Comparison of ENCODE assay signal across 9 cellular contexts in genomic region chr3:98556164-98557130, GRCh38. TPM values are rescaled to one million over a fixed set of nuclear protein-coding genes. Genes with fewer than 3 reads are reported as not detected.
DNase-seq lines count a peak whose midpoint lies in the region; ATAC-seq and TF ChIP-seq lines count a peak whose summit lies in the region.
"Had no signal": no experiment of that assay in that cellular context is flagged by ENCODE, and none has a peak within 500 bp of the region (broad histone marks: within the 10 kb centered on the region; RNA-seq: fewer than 3 reads in every experiment).

No MANE protein-coding gene starts in this region.

- peaks cover 77% of the 10 kb centered on the region for H3K4me1 Mint-ChIP-seq in activated T-cell treated with anti-CD3 and anti-CD28 coated beads, Interleukin-2, amount 50 U/mL, for 4 hours (ENCODE audit: low read depth)

- TF ChIP-seq CTCF in GM20000 (IDR thresholded peaks at IDR 0.05; ENCODE audit: extremely low read depth, missing control alignments): no peak

- H3K27me3 Mint-ChIP-seq in activated T-cell treated with anti-CD3 and anti-CD28 coated beads, Interleukin-2, amount 50 U/mL, for 4 hours (ENCODE audit: low read depth): no peaks in the 10 kb centered on the region

- peak overlapping the region; percentile 68 for H3K4me3 Mint-ChIP-seq in activated T-cell treated with anti-CD3 and anti-CD28 coated beads, Interleukin-2, amount 50 U/mL, for 4 hours

- H3K9me3 Mint-ChIP-seq in activated T-cell treated with anti-CD3 and anti-CD28 coated beads, Interleukin-2, amount 50 U/mL, for 4 hours: peaks cover 6% of the 10 kb centered on the region

- H3K36me3 Mint-ChIP-seq in activated T-cell treated with anti-CD3 and anti-CD28 coated beads, Interleukin-2, amount 50 U/mL, for 4 hours (ENCODE audit: insufficient read depth): no peaks in the 10 kb centered on the region

- DNase-seq in AML-193 (lab: John Stamatoyannopoulos, UW) (peak; percentile 55 to 67), GM20000 (ENCODE audit: low spot score) (peak; percentile 51), DMS79 treated with DMSO at 0.1 percent for 48 hours (lab: John Stamatoyannopoulos, UW) (no peak), iPS-NIHi11 (ENCODE audit: low spot score) (no peak), NCI-H446 (lab: John Stamatoyannopoulos, UW) (no peak)
- DNase-seq in activated T-cell treated with anti-CD3 and anti-CD28 coated beads, Interleukin-2, amount 50 U/mL, for 4 hours: peak; percentile 60
- DNase-seq in stimulated activated CD4-positive, alpha-beta T cell treated with anti-CD3 and anti-CD28 coated beads, Interleukin-4, amount 100 ng/mL, for 24 hours: peak; percentile 85

- ATAC-seq in HG03565 (IDR thresholded peaks at IDR 0.05; ENCODE audit: unreplicated experiment): peak; percentile 73
- ATAC-seq in activated T-cell treated with anti-CD3 and anti-CD28 coated beads, Interleukin-2, amount 50 U/mL, for 4 hours: peak; percentile 73

RNA-seq across cellular contexts. Expression of gene GPR15, which starts 24.7 kb away (rescaled TPM):
- total RNA-seq in activated T-cell treated with anti-CD3 and anti-CD28 coated beads, Interleukin-2, amount 50 U/mL, for 4 hours: 1 to 10 TPM; 1.4 to 2.0 (median 1.5) TPM
- total RNA-seq: bronchial epithelial cell had no signal

RNA-seq across cellular contexts. Expression of gene CLDND1, which starts 33.7 kb away (rescaled TPM):
- 100 to 1,000 TPM; 222 to 249 (median 241) TPM for total RNA-seq in activated T-cell treated with anti-CD3 and anti-CD28 coated beads, Interleukin-2, amount 50 U/mL, for 4 hours

RNA-seq across cellular contexts. Expression of gene CPOX, which starts 37.0 kb away (rescaled TPM):
- 10 to 100 TPM; 46.0 to 50.0 (median 48.5) TPM for total RNA-seq in activated T-cell treated with anti-CD3 and anti-CD28 coated beads, Interleukin-2, amount 50 U/mL, for 4 hours

RNA-seq across cellular contexts. Expression of gene OR5K2, which starts 59.0 kb away (rescaled TPM):
- total RNA-seq in activated T-cell treated with anti-CD3 and anti-CD28 coated beads, Interleukin-2, amount 50 U/mL, for 4 hours: not detected
- total RNA-seq: bronchial epithelial cell had no signal

Comparison
In these comparisons a context has a peak if more than half of its experiments do, and no peak if none do; other contexts are left out.
1. DNase-seq: peak in AML-193 (2 of 2), GM20000 (single experiment), activated T-cell treated with anti-CD3 and anti-CD28 coated beads, Interleukin-2, amount 50 U/mL, for 4 hours (single experiment) and stimulated activated CD4-positive, alpha-beta T cell treated with anti-CD3 and anti-CD28 coated beads, Interleukin-4, amount 100 ng/mL, for 24 hours (single experiment); none in DMS79 treated with DMSO at 0.1 percent for 48 hours (single experiment), iPS-NIHi11 (single experiment) and NCI-H446 (0 of 2).